In genomic region chr5:34192064-34192922, GRCh38 we compare ENCODE assay signal across 8 cellular contexts.
A peak's percentile ranks its signal among the peaks of the same experiment; 100 is the strongest.
DNase-seq lines count a peak whose midpoint lies in the region; ATAC-seq, FAIRE-seq and TF ChIP-seq lines count a peak whose summit lies in the region.
"Not testable (repeated sequence)": the region's sequence is repeated elsewhere in the genome, so short reads cannot be mapped to it uniquely, and the experiment has no call there.

No MANE protein-coding gene starts in this region.

- DNase-seq in Caco-2 (peak; percentile 36 to 64), glutamatergic neuron (peak; percentile 54), left lung (peak; percentile 36 to 87), pancreas (peak; percentile 24 to 92 (median 44)), tibial artery (peak; percentile 25 to 70)
- peak; percentile 7 for DNase-seq in activated CD4-positive, alpha-beta T cell treated with anti-CD3 and anti-CD28 coated beads, Interleukin-2, amount 50 U/mL, for 1 hour

- not testable (repeated sequence) for H3K9me3 ChIP-seq in Caco-2, left lung, pancreas, tibial artery

- H3K27me3 Mint-ChIP-seq in Caco-2 (ENCODE audit: insufficient read depth, unreplicated experiment); IgD-negative memory B cell; brain: not testable (repeated sequence)
- H3K27me3 Mint-ChIP-seq in glutamatergic neuron (ENCODE audit: unreplicated experiment), result peaks cover 15% of the 10 kb centered on the region

- 88 to 91% methylated on average over 26 of the region's 26 CpGs for WGBS in pancreas, 2 donors

- H3K27ac ChIP-seq in left lung, pancreas, tibial artery: not testable (repeated sequence)

- ATAC-seq in left lung, pancreas: not testable (repeated sequence)

- CTCF ChIA-PET in Caco-2 (lab: Charles Lee), result not testable (repeated sequence)

- not testable (repeated sequence) for H3K27me3 ChIP-seq in Caco-2 (replicated peaks; ENCODE audit: control insufficient read depth, insufficient read depth, low read length); left lung; pancreas; tibial artery

- not testable (repeated sequence) for H3K36me3 ChIP-seq in Caco-2 (ENCODE audit: control insufficient read depth, insufficient read depth, low read length); pancreas
- H3K36me3 ChIP-seq in left lung (peaks cover 0 to 50% of the 10 kb centered on the region in 2 donors), tibial artery (peaks cover 0 to 49% (median 28%) of the 10 kb centered on the region in 3 donors)

- H3K4me3 ChIP-seq in Caco-2 (ENCODE audit: low read depth, low read length); left lung; pancreas; tibial artery: not testable (repeated sequence)

- H3K4me1 ChIP-seq in Caco-2, left lung, pancreas, tibial artery: not testable (repeated sequence)

- not testable (repeated sequence) for TF ChIP-seq CTCF in Caco-2 (IDR thresholded peaks at IDR 0.05; ENCODE audit: insufficient read depth in 1 of 2, low read depth in 1 of 2, low read length in 1 of 2, severe bottlenecking in 1 of 2, unreplicated experiment in 1 of 2); brain (conservative IDR thresholded peaks at IDR 0.05); glutamatergic neuron (IDR thresholded peaks at IDR 0.05; ENCODE audit: partially characterized antibody, unreplicated experiment); left lung (IDR thresholded peaks at IDR 0.05); pancreas (IDR thresholded peaks at IDR 0.05); tibial artery (IDR thresholded peaks at IDR 0.05)

- POLR2A ChIA-PET in Caco-2 (lab: Charles Lee), result not testable (repeated sequence)

- not testable (repeated sequence) for FAIRE-seq in pancreas (lab: Jason Lieb, UNC)

- H3K36me3 Mint-ChIP-seq in Caco-2 (ENCODE audit: insufficient read depth, unreplicated experiment), result peaks cover 44% of the 10 kb centered on the region
- H3K36me3 Mint-ChIP-seq in IgD-negative memory B cell, result peaks cover 19% of the 10 kb centered on the region
- peaks cover 47% of the 10 kb centered on the region for H3K36me3 Mint-ChIP-seq in brain
- H3K36me3 Mint-ChIP-seq in glutamatergic neuron (ENCODE audit: unreplicated experiment), result peaks cover 16% of the 10 kb centered on the region

- H3K9me3 Mint-ChIP-seq in Caco-2 (ENCODE audit: unreplicated experiment); IgD-negative memory B cell; brain: not testable (repeated sequence)
- H3K9me3 Mint-ChIP-seq in glutamatergic neuron (ENCODE audit: unreplicated experiment), result peaks cover 22% of the 10 kb centered on the region

- not testable (repeated sequence) for H3K4me3 Mint-ChIP-seq in Caco-2 (ENCODE audit: unreplicated experiment); brain; glutamatergic neuron (ENCODE audit: unreplicated experiment)
- H3K4me3 Mint-ChIP-seq in IgD-negative memory B cell, result peak overlapping the region in 1 of 4 donors; percentile 6

- H3K27ac Mint-ChIP-seq in Caco-2 (ENCODE audit: unreplicated experiment) (peak overlapping the region; percentile 55), IgD-negative memory B cell (peak overlapping the region in 2 of 3 donors; percentile 32 to 67), brain (peak overlapping the region; percentile 1 to 91 (median 83)), glutamatergic neuron (ENCODE audit: unreplicated experiment) (peak overlapping the region; percentile 3)

- not testable (repeated sequence) for H3K4me1 Mint-ChIP-seq in Caco-2 (ENCODE audit: low read depth, unreplicated experiment); IgD-negative memory B cell
- H3K4me1 Mint-ChIP-seq in brain (peaks cover 30% of the 10 kb centered on the region), glutamatergic neuron (ENCODE audit: low read depth, unreplicated experiment) (peaks cover 23% of the 10 kb centered on the region)

- BruUV-seq in Caco-2 (replicated peaks; lab: Mats Ljungman, UMichigan), result not testable (repeated sequence)

- intact Hi-C loops in Caco-2 (cut with micrococcal nuclease; ENCODE audit: unreplicated experiment); left lung (cut with DNase I); pancreas (cut with DNase I); tibial artery (cut with DNase I; ENCODE audit: low total_unique reads): not testable (repeated sequence)

Comparison
In these comparisons a context has a peak if more than half of its experiments do, and no peak if none do; other contexts are left out.
1. DNase-seq: peak in every context shown above with its lines; median percentile 62 in left lung; 54 in glutamatergic neuron; 50 in Caco-2; 48 in tibial artery; 44 in pancreas; 7 in activated CD4-positive, alpha-beta T cell treated with anti-CD3 and anti-CD28 coated beads, Interleukin-2, amount 50 U/mL, for 1 hour.
2. H3K27ac Mint-ChIP-seq: peak in every context shown above with its lines; median percentile 83 in brain; 55 in Caco-2; 50 in IgD-negative memory B cell; 3 in glutamatergic neuron.